1 cellular context compared by ENCODE assay signal in the genomic region with DNA sequence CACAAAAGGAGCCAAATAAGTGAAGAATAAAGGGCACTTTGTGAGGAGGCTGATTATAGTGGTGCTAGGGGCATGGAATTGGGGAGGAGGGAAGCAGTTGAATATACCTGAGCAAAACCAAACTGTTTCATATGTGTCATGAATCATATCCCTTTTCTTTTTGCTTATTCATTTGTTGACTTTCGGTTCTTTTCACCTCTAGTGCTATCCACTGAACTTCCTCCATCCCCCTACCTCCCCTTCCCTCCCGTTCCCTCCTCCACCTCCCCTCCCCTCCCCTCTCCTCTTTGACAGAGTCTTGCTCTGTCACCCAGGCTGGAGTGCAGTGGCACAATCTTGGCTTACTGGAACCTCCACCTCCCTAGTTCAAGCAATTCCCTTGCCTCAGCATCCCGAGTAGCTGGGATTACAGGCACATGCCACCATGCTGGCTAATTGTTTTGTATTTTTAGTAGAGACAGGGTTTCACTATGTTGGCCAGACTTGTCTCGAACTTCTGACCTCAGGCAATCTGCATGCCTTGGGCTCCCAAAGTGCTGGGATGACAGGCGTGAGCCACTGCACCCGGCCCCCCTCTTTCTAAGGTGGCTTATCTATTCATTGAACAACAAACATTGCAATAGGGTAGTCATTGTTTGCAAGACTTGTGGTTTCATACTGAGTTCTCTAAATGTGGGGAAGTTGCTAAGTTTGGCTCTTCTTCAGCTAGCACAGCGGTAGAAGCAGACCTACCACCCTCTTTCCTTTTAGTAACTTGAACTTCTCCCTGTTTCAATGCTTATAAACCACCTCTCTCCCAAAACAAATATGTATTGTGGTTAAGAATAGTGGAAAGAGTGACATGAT.
A peak's percentile ranks its signal among the peaks of the same experiment; 100 is the strongest.
TF ChIP-seq lines count a peak whose summit lies in the region.

No MANE protein-coding gene starts in this region.

TF ChIP-seq in K562, 482 proteins besides CTCF, POLR2A, EP300 and RAD21 (continued from another document and continues in another):
- TF ChIP-seq, protein P1, sequence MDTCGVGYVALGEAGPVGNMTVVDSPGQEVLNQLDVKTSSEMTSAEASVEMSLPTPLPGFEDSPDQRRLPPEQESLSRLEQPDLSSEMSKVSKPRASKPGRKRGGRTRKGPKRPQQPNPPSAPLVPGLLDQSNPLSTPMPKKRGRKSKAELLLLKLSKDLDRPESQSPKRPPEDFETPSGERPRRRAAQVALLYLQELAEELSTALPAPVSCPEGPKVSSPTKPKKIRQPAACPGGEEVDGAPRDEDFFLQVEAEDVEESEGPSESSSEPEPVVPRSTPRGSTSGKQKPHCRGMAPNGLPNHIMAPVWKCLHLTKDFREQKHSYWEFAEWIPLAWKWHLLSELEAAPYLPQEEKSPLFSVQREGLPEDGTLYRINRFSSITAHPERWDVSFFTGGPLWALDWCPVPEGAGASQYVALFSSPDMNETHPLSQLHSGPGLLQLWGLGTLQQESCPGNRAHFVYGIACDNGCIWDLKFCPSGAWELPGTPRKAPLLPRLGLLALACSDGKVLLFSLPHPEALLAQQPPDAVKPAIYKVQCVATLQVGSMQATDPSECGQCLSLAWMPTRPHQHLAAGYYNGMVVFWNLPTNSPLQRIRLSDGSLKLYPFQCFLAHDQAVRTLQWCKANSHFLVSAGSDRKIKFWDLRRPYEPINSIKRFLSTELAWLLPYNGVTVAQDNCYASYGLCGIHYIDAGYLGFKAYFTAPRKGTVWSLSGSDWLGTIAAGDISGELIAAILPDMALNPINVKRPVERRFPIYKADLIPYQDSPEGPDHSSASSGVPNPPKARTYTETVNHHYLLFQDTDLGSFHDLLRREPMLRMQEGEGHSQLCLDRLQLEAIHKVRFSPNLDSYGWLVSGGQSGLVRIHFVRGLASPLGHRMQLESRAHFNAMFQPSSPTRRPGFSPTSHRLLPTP (IDR thresholded peaks at IDR 0.05; ENCODE audit: borderline replicate concordance, extremely low read depth, insufficient read length): peak; percentile 69
- no peak for TF ChIP-seq STAG1 (CRISPR knock-in tag; IDR thresholded peaks at IDR 0.05; ENCODE audit: borderline replicate concordance)
- no peak for TF ChIP-seq ATF1 (CRISPR knock-in tag; IDR thresholded peaks at IDR 0.05)
- no peak for TF ChIP-seq ATF1 (tag; IDR thresholded peaks at IDR 0.05)
- TF ChIP-seq PCBP1 (IDR thresholded peaks at IDR 0.05; ENCODE audit: low read depth, low read length, poor library complexity, severe bottlenecking): no peak
- TF ChIP-seq FOSL1 (tag; conservative IDR thresholded peaks at IDR 0.05): peak; percentile 79
- peak; percentile 78 for TF ChIP-seq SPI1 (IDR thresholded peaks at IDR 0.05; ENCODE audit: borderline replicate concordance, low read depth, low read length)
- TF ChIP-seq RBM25 (IDR thresholded peaks at IDR 0.05; ENCODE audit: low read depth, low read length, severe bottlenecking): no peak
- TF ChIP-seq GATA2 (CRISPR knock-in tag; IDR thresholded peaks at IDR 0.05): peak; percentile 73
- no peak for TF ChIP-seq PHTF2 (CRISPR knock-in tag; IDR thresholded peaks at IDR 0.05)
- peak; percentile 68 for TF ChIP-seq HDAC2 (IDR thresholded peaks at IDR 0.05)
- TF ChIP-seq, protein P2, sequence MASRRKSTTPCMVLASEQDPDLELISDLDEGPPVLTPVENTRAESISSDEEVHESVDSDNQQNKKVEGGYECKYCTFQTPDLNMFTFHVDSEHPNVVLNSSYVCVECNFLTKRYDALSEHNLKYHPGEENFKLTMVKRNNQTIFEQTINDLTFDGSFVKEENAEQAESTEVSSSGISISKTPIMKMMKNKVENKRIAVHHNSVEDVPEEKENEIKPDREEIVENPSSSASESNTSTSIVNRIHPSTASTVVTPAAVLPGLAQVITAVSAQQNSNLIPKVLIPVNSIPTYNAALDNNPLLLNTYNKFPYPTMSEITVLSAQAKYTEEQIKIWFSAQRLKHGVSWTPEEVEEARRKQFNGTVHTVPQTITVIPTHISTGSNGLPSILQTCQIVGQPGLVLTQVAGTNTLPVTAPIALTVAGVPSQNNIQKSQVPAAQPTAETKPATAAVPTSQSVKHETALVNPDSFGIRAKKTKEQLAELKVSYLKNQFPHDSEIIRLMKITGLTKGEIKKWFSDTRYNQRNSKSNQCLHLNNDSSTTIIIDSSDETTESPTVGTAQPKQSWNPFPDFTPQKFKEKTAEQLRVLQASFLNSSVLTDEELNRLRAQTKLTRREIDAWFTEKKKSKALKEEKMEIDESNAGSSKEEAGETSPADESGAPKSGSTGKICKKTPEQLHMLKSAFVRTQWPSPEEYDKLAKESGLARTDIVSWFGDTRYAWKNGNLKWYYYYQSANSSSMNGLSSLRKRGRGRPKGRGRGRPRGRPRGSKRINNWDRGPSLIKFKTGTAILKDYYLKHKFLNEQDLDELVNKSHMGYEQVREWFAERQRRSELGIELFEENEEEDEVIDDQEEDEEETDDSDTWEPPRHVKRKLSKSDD (conservative IDR thresholded peaks at IDR 0.05; ENCODE audit: low read length): no peak
- TF ChIP-seq LEF1 (IDR thresholded peaks at IDR 0.05): peak; percentile 81
- TF ChIP-seq, protein P3, sequence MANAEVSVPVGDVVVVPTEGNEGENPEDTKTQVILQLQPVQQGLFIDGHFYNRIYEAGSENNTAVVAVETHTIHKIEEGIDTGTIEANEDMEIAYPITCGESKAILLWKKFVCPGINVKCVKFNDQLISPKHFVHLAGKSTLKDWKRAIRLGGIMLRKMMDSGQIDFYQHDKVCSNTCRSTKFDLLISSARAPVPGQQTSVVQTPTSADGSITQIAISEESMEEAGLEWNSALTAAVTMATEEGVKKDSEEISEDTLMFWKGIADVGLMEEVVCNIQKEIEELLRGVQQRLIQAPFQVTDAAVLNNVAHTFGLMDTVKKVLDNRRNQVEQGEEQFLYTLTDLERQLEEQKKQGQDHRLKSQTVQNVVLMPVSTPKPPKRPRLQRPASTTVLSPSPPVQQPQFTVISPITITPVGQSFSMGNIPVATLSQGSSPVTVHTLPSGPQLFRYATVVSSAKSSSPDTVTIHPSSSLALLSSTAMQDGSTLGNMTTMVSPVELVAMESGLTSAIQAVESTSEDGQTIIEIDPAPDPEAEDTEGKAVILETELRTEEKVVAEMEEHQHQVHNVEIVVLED (CRISPR knock-in tag; IDR thresholded peaks at IDR 0.05): no peak
- peak; percentile 79 for TF ChIP-seq CXXC5 (CRISPR knock-in tag; IDR thresholded peaks at IDR 0.05)
- TF ChIP-seq, protein P4, sequence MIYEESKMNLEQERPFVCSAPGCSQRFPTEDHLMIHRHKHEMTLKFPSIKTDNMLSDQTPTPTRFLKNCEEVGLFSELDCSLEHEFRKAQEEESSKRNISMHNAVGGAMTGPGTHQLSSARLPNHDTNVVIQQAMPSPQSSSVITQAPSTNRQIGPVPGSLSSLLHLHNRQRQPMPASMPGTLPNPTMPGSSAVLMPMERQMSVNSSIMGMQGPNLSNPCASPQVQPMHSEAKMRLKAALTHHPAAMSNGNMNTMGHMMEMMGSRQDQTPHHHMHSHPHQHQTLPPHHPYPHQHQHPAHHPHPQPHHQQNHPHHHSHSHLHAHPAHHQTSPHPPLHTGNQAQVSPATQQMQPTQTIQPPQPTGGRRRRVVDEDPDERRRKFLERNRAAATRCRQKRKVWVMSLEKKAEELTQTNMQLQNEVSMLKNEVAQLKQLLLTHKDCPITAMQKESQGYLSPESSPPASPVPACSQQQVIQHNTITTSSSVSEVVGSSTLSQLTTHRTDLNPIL (CRISPR knock-in tag; IDR thresholded peaks at IDR 0.05): no peak
- TF ChIP-seq, protein P5, sequence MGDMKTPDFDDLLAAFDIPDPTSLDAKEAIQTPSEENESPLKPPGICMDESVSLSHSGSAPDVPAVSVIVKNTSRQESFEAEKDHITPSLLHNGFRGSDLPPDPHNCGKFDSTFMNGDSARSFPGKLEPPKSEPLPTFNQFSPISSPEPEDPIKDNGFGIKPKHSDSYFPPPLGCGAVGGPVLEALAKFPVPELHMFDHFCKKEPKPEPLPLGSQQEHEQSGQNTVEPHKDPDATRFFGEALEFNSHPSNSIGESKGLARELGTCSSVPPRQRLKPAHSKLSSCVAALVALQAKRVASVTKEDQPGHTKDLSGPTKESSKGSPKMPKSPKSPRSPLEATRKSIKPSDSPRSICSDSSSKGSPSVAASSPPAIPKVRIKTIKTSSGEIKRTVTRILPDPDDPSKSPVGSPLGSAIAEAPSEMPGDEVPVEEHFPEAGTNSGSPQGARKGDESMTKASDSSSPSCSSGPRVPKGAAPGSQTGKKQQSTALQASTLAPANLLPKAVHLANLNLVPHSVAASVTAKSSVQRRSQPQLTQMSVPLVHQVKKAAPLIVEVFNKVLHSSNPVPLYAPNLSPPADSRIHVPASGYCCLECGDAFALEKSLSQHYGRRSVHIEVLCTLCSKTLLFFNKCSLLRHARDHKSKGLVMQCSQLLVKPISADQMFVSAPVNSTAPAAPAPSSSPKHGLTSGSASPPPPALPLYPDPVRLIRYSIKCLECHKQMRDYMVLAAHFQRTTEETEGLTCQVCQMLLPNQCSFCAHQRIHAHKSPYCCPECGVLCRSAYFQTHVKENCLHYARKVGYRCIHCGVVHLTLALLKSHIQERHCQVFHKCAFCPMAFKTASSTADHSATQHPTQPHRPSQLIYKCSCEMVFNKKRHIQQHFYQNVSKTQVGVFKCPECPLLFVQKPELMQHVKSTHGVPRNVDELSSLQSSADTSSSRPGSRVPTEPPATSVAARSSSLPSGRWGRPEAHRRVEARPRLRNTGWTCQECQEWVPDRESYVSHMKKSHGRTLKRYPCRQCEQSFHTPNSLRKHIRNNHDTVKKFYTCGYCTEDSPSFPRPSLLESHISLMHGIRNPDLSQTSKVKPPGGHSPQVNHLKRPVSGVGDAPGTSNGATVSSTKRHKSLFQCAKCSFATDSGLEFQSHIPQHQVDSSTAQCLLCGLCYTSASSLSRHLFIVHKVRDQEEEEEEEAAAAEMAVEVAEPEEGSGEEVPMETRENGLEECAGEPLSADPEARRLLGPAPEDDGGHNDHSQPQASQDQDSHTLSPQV (IDR thresholded peaks at IDR 0.05): 0 out of 2 replicates have a peak, but pooled peaks have one; percentile 51
- TF ChIP-seq, protein P6, sequence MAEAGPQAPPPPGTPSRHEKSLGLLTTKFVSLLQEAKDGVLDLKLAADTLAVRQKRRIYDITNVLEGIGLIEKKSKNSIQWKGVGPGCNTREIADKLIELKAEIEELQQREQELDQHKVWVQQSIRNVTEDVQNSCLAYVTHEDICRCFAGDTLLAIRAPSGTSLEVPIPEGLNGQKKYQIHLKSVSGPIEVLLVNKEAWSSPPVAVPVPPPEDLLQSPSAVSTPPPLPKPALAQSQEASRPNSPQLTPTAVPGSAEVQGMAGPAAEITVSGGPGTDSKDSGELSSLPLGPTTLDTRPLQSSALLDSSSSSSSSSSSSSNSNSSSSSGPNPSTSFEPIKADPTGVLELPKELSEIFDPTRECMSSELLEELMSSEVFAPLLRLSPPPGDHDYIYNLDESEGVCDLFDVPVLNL (CRISPR knock-in tag; IDR thresholded peaks at IDR 0.05; ENCODE audit: low read depth): no peak
- TF ChIP-seq, protein P7, sequence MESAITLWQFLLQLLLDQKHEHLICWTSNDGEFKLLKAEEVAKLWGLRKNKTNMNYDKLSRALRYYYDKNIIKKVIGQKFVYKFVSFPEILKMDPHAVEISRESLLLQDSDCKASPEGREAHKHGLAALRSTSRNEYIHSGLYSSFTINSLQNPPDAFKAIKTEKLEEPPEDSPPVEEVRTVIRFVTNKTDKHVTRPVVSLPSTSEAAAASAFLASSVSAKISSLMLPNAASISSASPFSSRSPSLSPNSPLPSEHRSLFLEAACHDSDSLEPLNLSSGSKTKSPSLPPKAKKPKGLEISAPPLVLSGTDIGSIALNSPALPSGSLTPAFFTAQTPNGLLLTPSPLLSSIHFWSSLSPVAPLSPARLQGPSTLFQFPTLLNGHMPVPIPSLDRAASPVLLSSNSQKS (CRISPR knock-in tag; IDR thresholded peaks at IDR 0.05): no peak
- TF ChIP-seq ZSCAN32 (CRISPR knock-in tag; IDR thresholded peaks at IDR 0.05): peak; percentile 76
- TF ChIP-seq, protein P8, sequence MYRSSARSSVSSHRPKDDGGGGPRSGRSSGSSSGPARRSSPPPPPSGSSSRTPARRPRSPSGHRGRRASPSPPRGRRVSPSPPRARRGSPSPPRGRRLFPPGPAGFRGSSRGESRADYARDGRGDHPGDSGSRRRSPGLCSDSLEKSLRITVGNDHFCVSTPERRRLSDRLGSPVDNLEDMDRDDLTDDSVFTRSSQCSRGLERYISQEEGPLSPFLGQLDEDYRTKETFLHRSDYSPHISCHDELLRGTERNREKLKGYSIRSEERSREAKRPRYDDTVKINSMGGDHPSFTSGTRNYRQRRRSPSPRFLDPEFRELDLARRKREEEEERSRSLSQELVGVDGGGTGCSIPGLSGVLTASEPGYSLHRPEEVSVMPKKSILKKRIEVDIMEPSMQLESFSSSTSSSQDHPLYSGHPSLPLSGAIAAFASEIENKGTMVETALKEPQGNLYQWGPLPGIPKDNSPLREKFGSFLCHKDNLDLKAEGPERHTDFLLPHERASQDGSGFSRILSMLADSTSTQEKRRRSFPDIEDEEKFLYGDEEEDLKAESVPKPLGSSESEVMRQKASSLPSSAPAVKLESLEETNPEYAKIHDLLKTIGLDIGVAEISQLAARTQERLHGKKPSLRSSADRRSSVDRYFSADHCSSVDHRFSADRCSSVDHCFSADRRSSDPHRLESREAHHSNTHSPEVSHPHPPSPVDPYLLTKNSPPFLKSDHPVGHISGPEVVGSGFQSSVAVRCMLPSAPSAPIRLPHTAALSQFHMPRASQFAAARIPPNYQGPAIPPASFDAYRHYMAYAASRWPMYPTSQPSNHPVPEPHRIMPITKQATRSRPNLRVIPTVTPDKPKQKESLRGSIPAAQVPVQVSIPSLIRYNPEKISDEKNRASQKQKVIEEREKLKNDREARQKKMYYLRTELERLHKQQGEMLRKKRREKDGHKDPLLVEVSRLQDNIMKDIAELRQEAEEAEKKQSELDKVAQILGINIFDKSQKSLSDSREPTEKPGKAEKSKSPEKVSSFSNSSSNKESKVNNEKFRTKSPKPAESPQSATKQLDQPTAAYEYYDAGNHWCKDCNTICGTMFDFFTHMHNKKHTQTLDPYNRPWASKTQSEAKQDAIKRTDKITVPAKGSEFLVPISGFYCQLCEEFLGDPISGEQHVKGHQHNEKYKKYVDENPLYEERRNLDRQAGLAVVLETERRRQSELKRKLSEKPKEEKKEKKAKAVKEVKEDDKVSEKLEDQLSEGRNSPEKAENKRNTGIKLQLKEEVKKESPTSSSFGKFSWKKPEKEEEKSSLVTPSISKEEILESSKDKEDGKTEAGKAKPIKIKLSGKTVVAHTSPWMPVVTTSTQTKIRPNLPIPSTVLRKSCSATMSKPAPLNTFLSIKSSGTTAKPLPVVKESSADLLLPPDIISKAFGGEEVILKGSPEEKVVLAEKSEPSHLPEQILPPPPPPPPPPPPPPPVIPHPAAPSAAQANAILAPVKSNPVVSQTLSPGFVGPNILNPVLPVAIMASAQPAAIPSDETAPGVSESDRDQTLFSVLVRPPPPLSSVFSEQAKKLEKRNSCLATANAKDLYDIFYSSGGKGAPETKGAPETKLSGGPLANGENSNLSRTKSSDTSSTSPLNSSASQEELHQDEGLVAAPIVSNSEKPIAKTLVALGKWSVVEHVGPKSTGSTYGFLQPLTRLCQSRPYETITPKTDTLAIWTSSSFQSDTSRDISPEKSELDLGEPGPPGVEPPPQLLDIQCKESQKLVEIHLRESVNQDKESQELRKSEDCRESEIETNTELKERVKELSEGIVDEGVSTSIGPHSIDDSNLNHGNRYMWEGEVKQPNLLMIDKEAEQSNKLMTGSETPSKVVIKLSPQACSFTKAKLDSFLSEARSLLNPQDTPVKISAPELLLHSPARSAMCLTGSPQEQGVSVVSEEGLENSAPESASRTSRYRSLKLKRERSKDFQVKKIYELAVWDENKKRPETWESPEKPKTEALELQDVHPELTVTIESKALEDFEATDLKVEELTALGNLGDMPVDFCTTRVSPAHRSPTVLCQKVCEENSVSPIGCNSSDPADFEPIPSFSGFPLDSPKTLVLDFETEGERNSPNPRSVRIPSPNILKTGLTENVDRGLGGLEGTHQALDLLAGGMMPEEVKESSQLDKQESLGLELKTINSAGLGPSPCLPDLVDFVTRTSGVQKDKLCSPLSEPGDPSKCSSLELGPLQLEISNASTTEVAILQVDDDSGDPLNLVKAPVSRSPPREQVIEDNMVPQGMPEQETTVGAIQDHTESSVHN (IDR thresholded peaks at IDR 0.05; ENCODE audit: borderline replicate concordance in 1 of 2, low read depth in 1 of 2): no peak; a peak in 1 of 4 replicates
- TF ChIP-seq MEIS2 (IDR thresholded peaks at IDR 0.05; ENCODE audit: partially characterized antibody): peak; percentile 37
